Comparison of ENCODE assay signal across 1 cellular context in genomic region chr1:75502776-75503175, GRCh38.
TF ChIP-seq lines count a peak whose summit lies in the region.

No MANE protein-coding gene starts in this region.

TF ChIP-seq in HepG2, 621 proteins besides CTCF, POLR2A, EP300 and RAD21:
- TF ChIP-seq SRSF4 (IDR thresholded peaks at IDR 0.05; ENCODE audit: low read depth, low read length, poor library complexity, severe bottlenecking) (no peak), CREB1 (IDR thresholded peaks at IDR 0.05) (0 out of 2 replicates have a peak, but pooled peaks have one; percentile 15), CREB1 (CRISPR knock-in tag; IDR thresholded peaks at IDR 0.05) (no peak)
